Comparison of ENCODE assay signal across 16 cellular contexts in genomic region chr9:121029469-121029868, GRCh38. TPM values are rescaled to one million over a fixed set of nuclear protein-coding genes. Genes with fewer than 3 reads are reported as not detected.
DNase-seq lines count a peak whose midpoint lies in the region; ATAC-seq and TF ChIP-seq lines count a peak whose summit lies in the region.
"Had no signal": no experiment of that assay in that cellular context is flagged by ENCODE, and none has a peak within 500 bp of the region (broad histone marks: within the 10 kb centered on the region; RNA-seq: fewer than 3 reads in every experiment).

No MANE protein-coding gene starts in this region.

- no peak for TF ChIP-seq RAD21 in liver (IDR thresholded peaks at IDR 0.05)

- H4K91ac ChIP-seq in neuronal stem cell (ENCODE audit: low read depth, low read length, poor library complexity) = no peak overlapping the region

- no peak overlapping the region for H3K9ac ChIP-seq in liver (ENCODE audit: low read depth in 1 of 2, low read length in 2 of 2)
- no peak overlapping the region for H3K9ac ChIP-seq in neuronal stem cell (ENCODE audit: low read depth, low read length, poor library complexity)
- H3K9ac ChIP-seq: BLaER1 treated with 17β-estradiol and CSF1 and Interleukin-3, amounts not matched to agents 10 nM and 100 nM had no signal

- TF ChIP-seq CTCF in liver (IDR thresholded peaks at IDR 0.05; ENCODE audit: low read depth, low read length, missing input control) (no peak), WERI-Rb-1 (IDR thresholded peaks at IDR 0.05; ENCODE audit: low read depth, low read length) (no peak)

- H2BK5ac ChIP-seq in neuronal stem cell (ENCODE audit: low read length) = no peak overlapping the region

- no peak overlapping the region for H3K23ac ChIP-seq in neuronal stem cell (ENCODE audit: low read depth, low read length, poor library complexity)

- H3K27ac ChIP-seq in liver (ENCODE audit: low read depth in 1 of 2, low read length in 2 of 2) (no peak overlapping the region), neuronal stem cell (replicated peaks; ENCODE audit: low read length) (no peak overlapping the region), WERI-Rb-1 (no peak overlapping the region)
- H3K27ac ChIP-seq: 22Rv1; BLaER1 treated with 17β-estradiol and CSF1 and Interleukin-3, amounts not matched to agents 10 nM and 100 nM; C4-2B had no signal

- H2BK15ac ChIP-seq in neuronal stem cell (ENCODE audit: low read length) = no peak overlapping the region

- H3K4me3 ChIP-seq in liver (ENCODE audit: low read depth in 1 of 3, low read length in 3 of 3) (no peak overlapping the region), neuronal stem cell (ENCODE audit: low read length in 2 of 2) (peak overlapping the region in 1 of 2 donors; percentile 1), WERI-Rb-1 (ENCODE audit: low read depth, low read length) (no peak overlapping the region)
- H3K4me3 ChIP-seq: A549; BLaER1 treated with 17β-estradiol and CSF1 and Interleukin-3, amounts not matched to agents 10 nM and 100 nM had no signal

- peak; percentile 41 for ATAC-seq in left lobe of liver
- ATAC-seq: A549; CD8-positive, alpha-beta T cell had no signal

- no peak overlapping the region for H4K8ac ChIP-seq in neuronal stem cell (ENCODE audit: low read depth, low read length)

- H3K18ac ChIP-seq in neuronal stem cell (ENCODE audit: low read length) = peak overlapping the region; percentile 38

- H3K4me1 ChIP-seq in liver (ENCODE audit: control insufficient read depth in 4 of 4, insufficient read depth in 4 of 4, low read length in 3 of 4) (peaks cover 3 to 32% (median 18%) of the 10 kb centered on the region in 4 donors), neuronal stem cell (ENCODE audit: control insufficient read depth in 2 of 2, insufficient read depth in 1 of 2, low read depth in 1 of 2, low read length in 2 of 2) (no peaks in the 10 kb centered on the region)
- H3K4me1 ChIP-seq: BLaER1 treated with 17β-estradiol and CSF1 and Interleukin-3, amounts not matched to agents 10 nM and 100 nM had no signal

- no peaks in the 10 kb centered on the region for H3K27me3 ChIP-seq in liver (ENCODE audit: control insufficient read depth in 4 of 4, insufficient read depth in 4 of 4, low read length in 3 of 4)
- H3K27me3 ChIP-seq in neuronal stem cell (ENCODE audit: control insufficient read depth in 3 of 3, insufficient read depth in 3 of 3, low read depth in 1 of 3, low read length in 3 of 3) = no peaks in the 10 kb centered on the region
- H3K27me3 ChIP-seq in WERI-Rb-1 (ENCODE audit: insufficient read depth, low read depth, severe bottlenecking) = no peaks in the 10 kb centered on the region
- H3K27me3 ChIP-seq: BLaER1 treated with 17β-estradiol and CSF1 and Interleukin-3, amounts not matched to agents 10 nM and 100 nM had no signal

- peaks cover 2 to 67% (median 58%) of the 10 kb centered on the region in 4 donors for H3K36me3 ChIP-seq in liver (ENCODE audit: control insufficient read depth in 4 of 4, insufficient read depth in 3 of 4, low read depth in 1 of 4, low read length in 3 of 4)
- H3K36me3 ChIP-seq in neuronal stem cell (replicated peaks in 1 of 2; ENCODE audit: control insufficient read depth in 2 of 2, insufficient read depth in 2 of 2, low read length in 2 of 2) = peaks cover 0 to 2% of the 10 kb centered on the region in 2 donors
- H3K36me3 ChIP-seq in WERI-Rb-1 = no peaks in the 10 kb centered on the region

- H3K14ac ChIP-seq in neuronal stem cell (ENCODE audit: low read length) = peak overlapping the region; percentile 89

- no peak overlapping the region for H2BK12ac ChIP-seq in neuronal stem cell (ENCODE audit: low read length)

- H3K79me1 ChIP-seq in neuronal stem cell (ENCODE audit: low read depth, low read length) = no peaks in the 10 kb centered on the region

- no peak overlapping the region for H2BK120ac ChIP-seq in neuronal stem cell (ENCODE audit: low read depth, low read length)

- H2AFZ ChIP-seq in neuronal stem cell (ENCODE audit: low read length) = no peak overlapping the region

- H3K4me2 ChIP-seq in neuronal stem cell (ENCODE audit: insufficient read depth, low read length, poor library complexity, severe bottlenecking) = no peak overlapping the region
- H3K4me2 ChIP-seq: A549; BLaER1 treated with 17β-estradiol and CSF1 and Interleukin-3, amounts not matched to agents 10 nM and 100 nM had no signal

- DNase-seq in left lobe of liver (ENCODE audit: low spot score) (no peak), neuronal stem cell (ENCODE audit: low spot score) (no peak), WERI-Rb-1 (no peak), NCI-H2196 (lab: John Stamatoyannopoulos, UW; ENCODE audit: unreplicated experiment) (no peak)
- DNase-seq: AML-193; Caco-2; Calu3; CD4-positive, alpha-beta T cell; CD8-positive, alpha-beta T cell; DMS79 treated with DMSO at 0.1 percent for 48 hours; GF-D8 had no signal

- WGBS in liver = 21% methylated on average over 1 of the region's 1 CpG
- no CpG with 5 or more reads among the region's 1 CpG for WGBS in neuronal stem cell (ENCODE audit: extremely low coverage in 2 of 2, insufficient read length in 2 of 2, insufficient replicate concordance in 1 of 2), 2 donors

- H3K9me3 ChIP-seq in liver (ENCODE audit: control insufficient read depth in 4 of 4, low read length in 3 of 4) = no peaks in the 10 kb centered on the region
- peaks cover 0 to 4% of the 10 kb centered on the region in 2 donors for H3K9me3 ChIP-seq in neuronal stem cell (replicated peaks in 1 of 2; ENCODE audit: control insufficient read depth in 2 of 2, insufficient read depth in 1 of 2, low read depth in 1 of 2, low read length in 2 of 2)
- no peaks in the 10 kb centered on the region for H3K9me3 ChIP-seq in WERI-Rb-1 (ENCODE audit: severe bottlenecking)
- H3K9me3 ChIP-seq: A549 had no signal

- H2AK5ac ChIP-seq in neuronal stem cell (ENCODE audit: low read depth, low read length) = peak overlapping the region; percentile 79

- no peak overlapping the region for H3K4ac ChIP-seq in neuronal stem cell (ENCODE audit: low read length)

TF ChIP-seq in liver, 16 proteins besides CTCF, POLR2A, EP300 and RAD21:
- TF ChIP-seq RXRA (IDR thresholded peaks at IDR 0.05) = peak in 1 of 2 donors; percentile 12
- TF ChIP-seq FOXA2 (IDR thresholded peaks at IDR 0.05) = peak; percentile 8
- no peak for TF ChIP-seq NR2F2 (IDR thresholded peaks at IDR 0.05)
- peak; percentile 61 for TF ChIP-seq HNF4A (conservative IDR thresholded peaks at IDR 0.05)
- TF ChIP-seq ATF3 (IDR thresholded peaks at IDR 0.05) = no peak

RNA-seq across cellular contexts. Expression of gene C5, which starts 20.6 kb away (rescaled TPM):
- total RNA-seq in left lobe of liver (386 TPM), liver (100 to 1,000 TPM; 456 to 485 TPM)
- polyA plus RNA-seq in liver = 100 to 1,000 TPM; 127 to 266 TPM
- 4.4 TPM for polyA plus RNA-seq in neuronal stem cell (2013, experiment 1 of 2)
- 4.7 TPM for polyA plus RNA-seq in neuronal stem cell (2013, experiment 2 of 2)

RNA-seq across cellular contexts. Expression of gene CNTRL, which starts 45.3 kb away (rescaled TPM):
- total RNA-seq in left lobe of liver (3.6 TPM), liver (1 to 10 TPM; 6.3 to 8.7 TPM)
- polyA plus RNA-seq in liver = 1 to 10 TPM; 1.6 to 2.5 TPM
- 18.0 TPM for polyA plus RNA-seq in neuronal stem cell (2013, experiment 1 of 2)
- 17.4 TPM for polyA plus RNA-seq in neuronal stem cell (2013, experiment 2 of 2)
